In genomic region chr7:88358881-88359280, GRCh38 we compare ENCODE assay signal across 29 cellular contexts. TPM values are rescaled to one million over a fixed set of nuclear protein-coding genes. Genes with fewer than 3 reads are reported as not detected.
"Had no signal": no experiment of that assay in that cellular context is flagged by ENCODE, and none has a peak within 500 bp of the region (broad histone marks: within the 10 kb centered on the region; RNA-seq: fewer than 3 reads in every experiment).

No MANE protein-coding gene starts in this region.

- H3K27ac ChIP-seq: neutrophil, ovary, parathyroid adenoma, psoas muscle, skin epidermis, spleen, suprapubic skin, testis, tibial artery, transverse colon, upper lobe of right lung, uterus had no signal

- H3K4me1 ChIP-seq: parathyroid adenoma, psoas muscle, testis, tibial artery, upper lobe of right lung, uterus had no signal

- H3K4me3 ChIP-seq: ovary, psoas muscle, skin epidermis, smooth muscle cell, spleen, suprapubic skin, testis, tibial artery, upper lobe of right lung, uterus had no signal

- H3K27me3 ChIP-seq: neutrophil, ovary, suprapubic skin, testis, tibial artery, transverse colon, upper lobe of right lung, uterus had no signal

- H3K36me3 ChIP-seq: neutrophil, ovary, spleen, suprapubic skin, tibial artery, transverse colon, upper lobe of right lung, uterus had no signal

- DNase-seq: naive thymus-derived CD4-positive, alpha-beta T cell; natural killer cell; nephron progenitor cell; nucleus accumbens; ovary; posterior cingulate gyrus; psoas muscle; right cardiac atrium; spleen; stimulated activated CD4-positive, alpha-beta T cell treated with anti-CD3 and anti-CD28 coated beads, Interleukin-12 subunit alpha, Interleukin-12 subunit beta, amount 100 ng/mL, for 4 hours; stimulated activated CD4-positive, alpha-beta T cell treated with anti-CD3 and anti-CD28 coated beads, Interleukin-1b, Interleukin-23, amount 100 ng/mL, for 48 hours; stimulated activated CD4-positive, alpha-beta T cell treated with anti-CD3 and anti-CD28 coated beads, Interleukin-4, amount 100 ng/mL, for 1 hour; stimulated activated CD4-positive, alpha-beta T cell treated with anti-CD3 and anti-CD28 coated beads, Interleukin-4, amount 100 ng/mL, for 4 hours; stimulated activated CD8-positive, alpha-beta memory T cell treated with anti-CD3 and anti-CD28 coated beads, Interleukin-4, amount 100 ng/mL, for 48 hours; stimulated activated naive CD4-positive, alpha-beta T cell; stimulated activated naive CD8-positive, alpha-beta T cell treated with anti-CD3 and anti-CD28 coated beads, Interleukin-15, amount 100 ng/mL, for 72 hours; stimulated activated naive CD8-positive, alpha-beta T cell treated with anti-CD3 and anti-CD28 coated beads, Interleukin-15, Interleukin-2, amounts not matched to agents 100 U/mL and 50 U/mL, for 24 hours; tibial artery; transverse colon; upper lobe of right lung; uterus had no signal

- H3K9me3 ChIP-seq: neutrophil, ovary, psoas muscle, spleen, suprapubic skin, testis, tibial artery, transverse colon, upper lobe of right lung, uterus had no signal

- H3K79me2 ChIP-seq: parathyroid adenoma had no signal

- H2AFZ ChIP-seq: parathyroid adenoma had no signal

RNA-seq across cellular contexts. Expression of gene STEAP4, which starts 52.2 kb away (rescaled TPM):
- total RNA-seq: neural crest cell, progenitor cell of endocrine pancreas had no signal
